19 cellular contexts compared by ENCODE assay signal in genomic region chr2:146989726-146990125, GRCh38.
DNase-seq lines count a peak whose midpoint lies in the region; ATAC-seq and TF ChIP-seq lines count a peak whose summit lies in the region.
"Had no signal": no experiment of that assay in that cellular context is flagged by ENCODE, and none has a peak within 500 bp of the region (broad histone marks: within the 10 kb centered on the region; RNA-seq: fewer than 3 reads in every experiment).

No MANE protein-coding gene starts in this region.

- no peaks in the 10 kb centered on the region for H3K79me1 ChIP-seq in neuronal stem cell (ENCODE audit: low read depth, low read length)

- H3K9me3 ChIP-seq in neuronal stem cell (replicated peaks in 1 of 2; ENCODE audit: control insufficient read depth in 2 of 2, insufficient read depth in 1 of 2, low read depth in 1 of 2, low read length in 2 of 2) = no peaks in the 10 kb centered on the region

- no peak overlapping the region for H3K9ac ChIP-seq in neuronal stem cell (ENCODE audit: low read depth, low read length, poor library complexity)

- H3K18ac ChIP-seq in neuronal stem cell (ENCODE audit: low read length) = no peak overlapping the region

- H3K36me3 ChIP-seq in ACC112 (ENCODE audit: insufficient read depth, low read length) = no peaks in the 10 kb centered on the region
- H3K36me3 ChIP-seq in brain microvascular endothelial cell (replicated peaks) = no peaks in the 10 kb centered on the region
- no peaks in the 10 kb centered on the region for H3K36me3 ChIP-seq in neuronal stem cell (replicated peaks in 1 of 2; ENCODE audit: control insufficient read depth in 2 of 2, insufficient read depth in 2 of 2, low read length in 2 of 2)

- H4K8ac ChIP-seq in neuronal stem cell (ENCODE audit: low read depth, low read length) = no peak overlapping the region

- H3K4me3 ChIP-seq in ACC112 (ENCODE audit: low read depth, low read length) (peak overlapping the region; percentile 29), brain microvascular endothelial cell (ENCODE audit: low read depth, low read length) (no peak overlapping the region), neuronal stem cell (ENCODE audit: low read length in 2 of 2) (no peak overlapping the region)

- H3K23ac ChIP-seq in neuronal stem cell (ENCODE audit: low read depth, low read length, poor library complexity) = no peak overlapping the region

- H3K36me3 Mint-ChIP-seq in effector memory CD8-positive, alpha-beta T cell (ENCODE audit: insufficient read depth) = no peaks in the 10 kb centered on the region
- H3K36me3 Mint-ChIP-seq: CD8-positive, alpha-beta memory T cell had no signal

- H3K4me1 ChIP-seq in ACC112 (ENCODE audit: control insufficient read depth, insufficient read depth, low read length, unreplicated experiment) (peaks cover 73% of the 10 kb centered on the region), neuronal stem cell (ENCODE audit: control insufficient read depth in 2 of 2, insufficient read depth in 1 of 2, low read depth in 1 of 2, low read length in 2 of 2) (peaks cover 6 to 15% of the 10 kb centered on the region in 2 donors)

- in situ Hi-C loops in brain microvascular endothelial cell (cut with HindIII; ENCODE audit: low pct_ligation_motif_present, low sequenced_read_pairs) = no loop called here

- TF ChIP-seq CTCF in brain microvascular endothelial cell (IDR thresholded peaks at IDR 0.05; ENCODE audit: low read depth, low read length, missing control alignments) (no peak), GM10248 (IDR thresholded peaks at IDR 0.05; ENCODE audit: control extremely low read depth, extremely low read depth, low read depth, missing control alignments) (no peak)

- no peak overlapping the region for H3K4me2 ChIP-seq in neuronal stem cell (ENCODE audit: insufficient read depth, low read length, poor library complexity, severe bottlenecking)

- ATAC-seq in HG02973 (IDR thresholded peaks at IDR 0.05; ENCODE audit: unreplicated experiment) = no peak
- ATAC-seq in effector memory CD8-positive, alpha-beta T cell (replicated peaks) = no peak

- no peaks in the 10 kb centered on the region for H3K27me3 ChIP-seq in ACC112 (ENCODE audit: insufficient read depth, low read length)
- no peaks in the 10 kb centered on the region for H3K27me3 ChIP-seq in brain microvascular endothelial cell (replicated peaks)
- no peaks in the 10 kb centered on the region for H3K27me3 ChIP-seq in neuronal stem cell (ENCODE audit: control insufficient read depth in 3 of 3, insufficient read depth in 3 of 3, low read depth in 1 of 3, low read length in 3 of 3)

- no peak overlapping the region for H3K4ac ChIP-seq in neuronal stem cell (ENCODE audit: low read length)

- peaks cover 0 to 2% of the 10 kb centered on the region in 2 donors for H3K9me3 Mint-ChIP-seq in effector memory CD8-positive, alpha-beta T cell
- H3K9me3 Mint-ChIP-seq: CD8-positive, alpha-beta memory T cell; H9 had no signal

- no peak overlapping the region for H3K4me3 Mint-ChIP-seq in effector memory CD8-positive, alpha-beta T cell
- H3K4me3 Mint-ChIP-seq: CD8-positive, alpha-beta memory T cell; H9 had no signal

- POLR2A ChIA-PET in GM10248 (lab: Yijun Ruan, JAX) = no interaction called here

- H2AK5ac ChIP-seq in neuronal stem cell (ENCODE audit: low read depth, low read length) = no peak overlapping the region

- no peak overlapping the region for H4K91ac ChIP-seq in neuronal stem cell (ENCODE audit: low read depth, low read length, poor library complexity)

- no peak overlapping the region for H2BK15ac ChIP-seq in neuronal stem cell (ENCODE audit: low read length)

- no peak overlapping the region for H2BK12ac ChIP-seq in neuronal stem cell (ENCODE audit: low read length)

- no peak overlapping the region for H3K27ac Mint-ChIP-seq in effector memory CD8-positive, alpha-beta T cell
- H3K27ac Mint-ChIP-seq: CD8-positive, alpha-beta memory T cell had no signal

- no peaks in the 10 kb centered on the region for H3K4me1 Mint-ChIP-seq in effector memory CD8-positive, alpha-beta T cell (ENCODE audit: low read depth in 2 of 2)
- H3K4me1 Mint-ChIP-seq: CD8-positive, alpha-beta memory T cell had no signal

- CTCF ChIA-PET in GM10248 (lab: Yijun Ruan, JAX) = no interaction called here

- no peaks in the 10 kb centered on the region for H3K79me2 ChIP-seq in ACC112 (ENCODE audit: control insufficient read depth, insufficient read depth, low read length, unreplicated experiment)

- H2BK120ac ChIP-seq in neuronal stem cell (ENCODE audit: low read depth, low read length) = no peak overlapping the region

- H3K27ac ChIP-seq in ACC112 (ENCODE audit: low read depth, low read length) (peak overlapping the region; percentile 92), brain microvascular endothelial cell (peak overlapping the region; percentile 65), neuronal stem cell (replicated peaks; ENCODE audit: low read length) (no peak overlapping the region)
- H3K27ac ChIP-seq: C4-2B had no signal

- peak; percentile 4 for DNase-seq in NCI-H460 (ENCODE audit: extremely low read depth, low read depth)
- no peak for DNase-seq in brain microvascular endothelial cell
- no peak for DNase-seq in neuronal stem cell (ENCODE audit: low spot score)
- DNase-seq in GM10248 (ENCODE audit: extremely low spot score) = no peak
- no peak for DNase-seq in effector memory CD8-positive, alpha-beta T cell
- DNase-seq: Calu3; CD8-positive, alpha-beta memory T cell; DMS153; H9; KG1; NCI-H1092 treated with DMSO at 0.1 percent for 48 hours; NCI-H1436 treated with DMSO at 0.1 percent for 48 hours; NCI-H1930; NCI-H510A treated with DMSO at 0.1 percent for 48 hours; NCI-H774; NK-92 treated with Interleukin-12 subunit alpha and Interleukin-12 subunit beta, amount 100 ng/mL, for 24 hours had no signal

- WGBS in neuronal stem cell (ENCODE audit: extremely low coverage in 2 of 2, insufficient read length in 2 of 2, insufficient replicate concordance in 1 of 2), 2 donors = no CpG with 5 or more reads among the region's 1 CpG

- H3K27me3 Mint-ChIP-seq in effector memory CD8-positive, alpha-beta T cell = no peaks in the 10 kb centered on the region

- H2AFZ ChIP-seq in ACC112 (ENCODE audit: low read length, unreplicated experiment) (peak overlapping the region; percentile 73), neuronal stem cell (ENCODE audit: low read length) (peak overlapping the region; percentile 69)

- H3K14ac ChIP-seq in neuronal stem cell (ENCODE audit: low read length) = no peak overlapping the region

- H2BK5ac ChIP-seq in neuronal stem cell (ENCODE audit: low read length) = no peak overlapping the region
